In genomic region chrX:49589769-49590478, GRCh38 we compare ENCODE assay signal across 22 cellular contexts. TPM values are rescaled to one million over a fixed set of nuclear protein-coding genes. Genes with fewer than 3 reads are reported as not detected.
DNase-seq lines count a peak whose midpoint lies in the region; ATAC-seq and TF ChIP-seq lines count a peak whose summit lies in the region.
"Not testable (repeated sequence)": the region's sequence is repeated elsewhere in the genome, so short reads cannot be mapped to it uniquely, and the experiment has no call there.
"Had no signal": no experiment of that assay in that cellular context is flagged by ENCODE, and none has a peak within 500 bp of the region (broad histone marks: within the 10 kb centered on the region; RNA-seq: fewer than 3 reads in every experiment).

No MANE protein-coding gene starts in this region.

- H3K36me3 Mint-ChIP-seq in CD8-positive, alpha-beta T cell; glutamatergic neuron (ENCODE audit: unreplicated experiment); natural killer cell: not testable (repeated sequence)

- not testable (repeated sequence) for H3K4me1 ChIP-seq in CD8-positive, alpha-beta T cell (ENCODE audit: insufficient read depth, low read length); stomach

- not testable (repeated sequence) for H3K4me3 ChIP-seq in CD8-positive, alpha-beta T cell (ENCODE audit: low read depth, low read length); stomach

- not testable (repeated sequence) for H3K4me3 Mint-ChIP-seq in CD8-positive, alpha-beta T cell; glutamatergic neuron (ENCODE audit: unreplicated experiment); natural killer cell

- 90 to 94% (median 92%) methylated on average over 21 to 32 of the region's 37 CpGs for WGBS in stomach, 5 donors

- intact Hi-C loops in CD8-positive, alpha-beta T cell (cut with DNase I, micrococcal nuclease); left colon (cut with DNase I, micrococcal nuclease); natural killer cell (cut with micrococcal nuclease); sciatic nerve (cut with DNase I); stomach (cut with DNase I; ENCODE audit: low total_unique reads): not testable (repeated sequence)

- not testable (repeated sequence) for TF ChIP-seq EP300 in stomach (IDR thresholded peaks at IDR 0.05)

- CTCF ChIA-PET in CD8-positive, alpha-beta T cell (lab: Charles Lee): not testable (repeated sequence)

- H3K27me3 ChIP-seq in CD8-positive, alpha-beta T cell (ENCODE audit: insufficient read depth, low read length); stomach: not testable (repeated sequence)

- H3K27me3 Mint-ChIP-seq in CD8-positive, alpha-beta T cell (ENCODE audit: low read depth); glutamatergic neuron (ENCODE audit: unreplicated experiment); natural killer cell (ENCODE audit: low read depth in 2 of 2): not testable (repeated sequence)

- DNase-seq in CD8-positive, alpha-beta T cell: peak in 4 of 7 experiments; percentile 0 to 50 (median 13)
- peak; percentile 39 for DNase-seq in activated CD4-positive, CD25-positive, alpha-beta regulatory T cell treated with anti-CD3 and anti-CD28 coated beads, Interleukin-2, amount 50 U/mL, for 72 hours
- peak; percentile 26 for DNase-seq in activated naive CD4-positive, alpha-beta T cell treated with anti-CD3 and anti-CD28 coated beads, Interleukin-2, amount 50 U/mL, for 16 hours
- DNase-seq in glutamatergic neuron (peak; percentile 18), left colon (peak; percentile 6 to 27), natural killer cell (peak; percentile 15), sciatic nerve (ENCODE audit: low spot score) (peak; percentile 78), stomach (peak; percentile 41)

- H3K36me3 ChIP-seq in CD8-positive, alpha-beta T cell (ENCODE audit: insufficient read depth, low read length); stomach: not testable (repeated sequence)

- H3K4me1 Mint-ChIP-seq in CD8-positive, alpha-beta T cell (ENCODE audit: low read depth); glutamatergic neuron (ENCODE audit: low read depth, unreplicated experiment); natural killer cell: not testable (repeated sequence)

- POLR2A ChIA-PET in CD8-positive, alpha-beta T cell (lab: Charles Lee): not testable (repeated sequence)

- H3K9me3 Mint-ChIP-seq in CD8-positive, alpha-beta T cell; glutamatergic neuron (ENCODE audit: unreplicated experiment); natural killer cell: not testable (repeated sequence)

- not testable (repeated sequence) for TF ChIP-seq POLR2A in stomach (IDR thresholded peaks at IDR 0.05)

- not testable (repeated sequence) for ATAC-seq in CD8-positive, alpha-beta T cell; left colon; natural killer cell; sciatic nerve

- not testable (repeated sequence) for H3K27ac Mint-ChIP-seq in CD8-positive, alpha-beta T cell; glutamatergic neuron (ENCODE audit: unreplicated experiment); natural killer cell

- not testable (repeated sequence) for H3K27ac ChIP-seq in CD8-positive, alpha-beta T cell (ENCODE audit: low read depth, low read length); stomach

- not testable (repeated sequence) for TF ChIP-seq CTCF in CD8-positive, alpha-beta T cell (IDR thresholded peaks at IDR 0.05); glutamatergic neuron (IDR thresholded peaks at IDR 0.05; ENCODE audit: partially characterized antibody, unreplicated experiment); natural killer cell (IDR thresholded peaks at IDR 0.05); stomach (IDR thresholded peaks at IDR 0.05)

- not testable (repeated sequence) for H3K9me3 ChIP-seq in CD8-positive, alpha-beta T cell (ENCODE audit: low read length); stomach

RNA-seq across cellular contexts. Expression of gene GAGE2A, which starts 0.6 kb away (rescaled TPM):
- total RNA-seq in CD8-positive, alpha-beta T cell: not detected
- total RNA-seq in glutamatergic neuron (ENCODE audit: unreplicated experiment) (not detected), left colon (not detected), natural killer cell (not detected), sciatic nerve (not detected), stomach (not detected)
- polyA plus RNA-seq in stomach: not detected
- total RNA-seq: activated CD8-positive, alpha-beta T cell treated with anti-CD3 and anti-CD28 coated beads, Interleukin-2, amount 10 ng/mL, durations not matched to agents 7 days and 5 days; body of pancreas; CD4-positive, alpha-beta T cell; dermis microvascular lymphatic vessel endothelial cell; endothelial cell of umbilical vein; frontal cortex; H9; HT-29; occipital lobe; PC-3; temporal lobe had no signal
- polyA plus RNA-seq: adipose tissue, endothelial cell of umbilical vein, IgD-negative memory B cell had no signal

RNA-seq across cellular contexts. Expression of gene GAGE1, which starts 8.9 kb away (rescaled TPM):
- total RNA-seq in CD8-positive, alpha-beta T cell: not detected
- total RNA-seq in glutamatergic neuron (ENCODE audit: unreplicated experiment) (not detected), left colon (not detected), natural killer cell (not detected), sciatic nerve (not detected), stomach (not detected)
- not detected for polyA plus RNA-seq in stomach
- total RNA-seq: activated CD8-positive, alpha-beta T cell treated with anti-CD3 and anti-CD28 coated beads, Interleukin-2, amount 10 ng/mL, durations not matched to agents 7 days and 5 days; body of pancreas; CD4-positive, alpha-beta T cell; dermis microvascular lymphatic vessel endothelial cell; endothelial cell of umbilical vein; frontal cortex; H9; HT-29; occipital lobe; PC-3; temporal lobe had no signal
- polyA plus RNA-seq: adipose tissue, endothelial cell of umbilical vein, IgD-negative memory B cell had no signal

RNA-seq across cellular contexts. Expression of gene GAGE12H, which starts 10.2 kb away (rescaled TPM):
- not detected for total RNA-seq in CD8-positive, alpha-beta T cell
- total RNA-seq in glutamatergic neuron (ENCODE audit: unreplicated experiment) (not detected), left colon (not detected), natural killer cell (not detected), sciatic nerve (not detected), stomach (not detected)
- not detected for polyA plus RNA-seq in stomach
- total RNA-seq: activated CD8-positive, alpha-beta T cell treated with anti-CD3 and anti-CD28 coated beads, Interleukin-2, amount 10 ng/mL, durations not matched to agents 7 days and 5 days; body of pancreas; CD4-positive, alpha-beta T cell; Daoy; dermis microvascular lymphatic vessel endothelial cell; endothelial cell of umbilical vein; frontal cortex; H9; HT-29; occipital lobe; PC-3; temporal lobe had no signal
- polyA plus RNA-seq: adipose tissue, endothelial cell of umbilical vein, IgD-negative memory B cell had no signal

RNA-seq across cellular contexts. Expression of gene GAGE12G, which starts 19.7 kb away (rescaled TPM):
- not detected for total RNA-seq in CD8-positive, alpha-beta T cell
- total RNA-seq in glutamatergic neuron (ENCODE audit: unreplicated experiment) (not detected), left colon (not detected), natural killer cell (not detected), sciatic nerve (not detected), stomach (not detected)
- polyA plus RNA-seq in stomach: not detected
- total RNA-seq: activated CD8-positive, alpha-beta T cell treated with anti-CD3 and anti-CD28 coated beads, Interleukin-2, amount 10 ng/mL, durations not matched to agents 7 days and 5 days; body of pancreas; CD4-positive, alpha-beta T cell; dermis microvascular lymphatic vessel endothelial cell; endothelial cell of umbilical vein; frontal cortex; H9; HT-29; occipital lobe; PC-3; temporal lobe had no signal
- polyA plus RNA-seq: adipose tissue, endothelial cell of umbilical vein, IgD-negative memory B cell had no signal

RNA-seq across cellular contexts. Expression of gene GAGE12F, which starts 29.3 kb away (rescaled TPM):
- not detected for total RNA-seq in CD8-positive, alpha-beta T cell
- total RNA-seq in glutamatergic neuron (ENCODE audit: unreplicated experiment) (not detected), left colon (not detected), natural killer cell (not detected), sciatic nerve (not detected), stomach (not detected)
- polyA plus RNA-seq in stomach: not detected
- total RNA-seq: activated CD8-positive, alpha-beta T cell treated with anti-CD3 and anti-CD28 coated beads, Interleukin-2, amount 10 ng/mL, durations not matched to agents 7 days and 5 days; body of pancreas; CD4-positive, alpha-beta T cell; dermis microvascular lymphatic vessel endothelial cell; endothelial cell of umbilical vein; frontal cortex; H9; HT-29; occipital lobe; PC-3; temporal lobe had no signal
- polyA plus RNA-seq: adipose tissue, endothelial cell of umbilical vein, IgD-negative memory B cell had no signal

Comparison
In these comparisons a context has a peak if more than half of its experiments do, and no peak if none do; other contexts are left out.
1. DNase-seq: peak in every context shown above with its lines; median percentile 78 in sciatic nerve; 41 in stomach; 39 in activated CD4-positive, CD25-positive, alpha-beta regulatory T cell treated with anti-CD3 and anti-CD28 coated beads, Interleukin-2, amount 50 U/mL, for 72 hours; 26 in activated naive CD4-positive, alpha-beta T cell treated with anti-CD3 and anti-CD28 coated beads, Interleukin-2, amount 50 U/mL, for 16 hours; 18 in glutamatergic neuron; 16 in left colon; 15 in natural killer cell; 13 in CD8-positive, alpha-beta T cell.